ENCODE assay signal across 10 cellular contexts in the genomic region with DNA sequence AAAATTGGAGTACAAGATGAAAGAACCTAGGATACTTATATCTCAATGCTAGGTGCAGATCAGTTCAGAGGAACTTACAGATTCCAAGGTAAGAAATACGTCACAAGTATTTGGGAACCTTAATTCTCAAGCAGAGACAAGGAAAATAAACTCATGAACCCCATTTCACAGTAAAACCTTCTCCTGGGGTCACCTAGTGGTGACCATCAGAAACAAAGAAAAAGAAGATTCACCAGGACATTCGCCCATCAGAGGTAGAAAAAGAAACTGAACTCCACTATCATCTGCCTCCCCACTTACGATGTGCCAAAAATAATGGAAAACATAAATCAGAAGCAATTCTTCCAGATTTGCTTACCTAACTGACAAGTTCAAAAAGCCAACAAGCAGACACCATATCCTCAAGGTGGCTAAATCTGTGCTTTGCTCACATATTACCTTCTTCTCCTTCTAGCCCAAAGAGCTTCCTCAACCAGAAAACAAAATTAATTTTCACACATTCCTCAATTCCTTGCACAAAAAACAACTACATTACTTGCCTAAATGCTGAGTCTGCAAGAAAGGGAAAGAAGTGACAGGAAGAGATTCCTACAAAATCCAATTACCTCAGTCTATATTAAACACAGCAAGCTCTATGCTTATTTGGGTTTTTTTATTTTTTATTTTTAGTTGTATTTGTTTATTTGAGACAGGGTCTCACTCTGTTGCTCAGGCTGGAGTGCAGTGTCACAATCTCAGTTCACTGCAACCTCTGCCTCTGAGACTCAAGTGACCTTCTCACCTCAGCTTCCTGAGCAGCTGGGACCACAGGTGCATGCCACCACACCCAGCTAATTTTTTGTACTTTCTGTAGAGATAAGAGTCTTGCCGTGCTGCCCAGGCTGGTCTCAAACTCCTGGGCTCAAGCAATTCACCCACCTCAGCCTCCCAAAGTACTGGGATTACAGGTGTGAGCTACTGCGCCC. TPM values are rescaled to one million over a fixed set of nuclear protein-coding genes. Genes with fewer than 3 reads are reported as not detected.
DNase-seq lines count a peak whose midpoint lies in the region; ATAC-seq, FAIRE-seq and TF ChIP-seq lines count a peak whose summit lies in the region.
"Had no signal": no experiment of that assay in that cellular context is flagged by ENCODE, and none has a peak within 500 bp of the region (broad histone marks: within the 10 kb centered on the region; RNA-seq: fewer than 3 reads in every experiment).

No MANE protein-coding gene starts in this region.

- H3K27me3 ChIP-seq in Peyer's patch = no peaks in the 10 kb centered on the region

- H3K9me3 ChIP-seq in Peyer's patch = no peaks in the 10 kb centered on the region

- DNase-seq in AG09309 (ENCODE audit: low read depth) = no peak
- peak; percentile 66 for DNase-seq in GM12865 (ENCODE audit: low read depth)
- peak in 2 of 3 donors; percentile 40 to 51 for DNase-seq in Peyer's patch
- no peak for DNase-seq in fibroblast of villous mesenchyme (ENCODE audit: low read depth)
- DNase-seq in NCI-H510A treated with DMSO at 0.1 percent for 48 hours (lab: John Stamatoyannopoulos, UW) = no peak
- DNase-seq in CD1c-positive myeloid dendritic cell (ENCODE audit: extremely low spot score) = no peak
- DNase-seq in D721Med (ENCODE audit: insufficient read length, low spot score) = no peak
- DNase-seq: NCI-H2171 had no signal

- no peaks in the 10 kb centered on the region for H3K36me3 ChIP-seq in Peyer's patch

- peaks cover 0 to 7% (median 0%) of the 10 kb centered on the region in 4 donors for H3K4me1 ChIP-seq in Peyer's patch

- peak; percentile 31 for TF ChIP-seq CTCF in AG09309 (IDR thresholded peaks at IDR 0.05; ENCODE audit: control insufficient read depth, insufficient read depth, low read depth, low read length, missing control alignments)
- TF ChIP-seq CTCF in GM12865 (IDR thresholded peaks at IDR 0.05; ENCODE audit: insufficient read depth, low read depth, low read length, missing control alignments) = peak; percentile 11
- peak in 1 of 6 experiments; percentile 39 for TF ChIP-seq CTCF in Peyer's patch (IDR thresholded peaks at IDR 0.05)
- peak; percentile 38 for TF ChIP-seq CTCF in fibroblast of villous mesenchyme (IDR thresholded peaks at IDR 0.05; ENCODE audit: insufficient read depth, low read depth, low read length)
- TF ChIP-seq CTCF in D721Med (IDR thresholded peaks at IDR 0.05; ENCODE audit: insufficient read depth, missing control alignments) = no peak

- no peak for FAIRE-seq in D721Med (lab: Jason Lieb, UNC)
- FAIRE-seq: TTC549 had no signal

- ATAC-seq in HG03565 (IDR thresholded peaks at IDR 0.05; ENCODE audit: unreplicated experiment) = no peak

- TF ChIP-seq POLR2A in Peyer's patch (IDR thresholded peaks at IDR 0.05) = no peak

- H3K27ac ChIP-seq in Peyer's patch = peak overlapping the region in 1 of 4 donors; percentile 35

- H3K4me3 ChIP-seq in AG09309 (ENCODE audit: control insufficient read depth, low read depth, low read length) (no peak overlapping the region), GM12865 (ENCODE audit: low read depth, low read length) (no peak overlapping the region), Peyer's patch (no peak overlapping the region), fibroblast of villous mesenchyme (ENCODE audit: low read depth, low read length) (no peak overlapping the region)

RNA-seq across cellular contexts. Expression of a gene that starts 4.7 kb away (rescaled TPM):
- total RNA-seq in Peyer's patch (10 to 100 TPM in 3 of 4 donors, 1 to 10 TPM in 1; 6.1 to 67.7 (median 23.2) TPM), fibroblast of villous mesenchyme (152 and 158 TPM in 2 replicates)

RNA-seq across cellular contexts. Expression of a gene that starts 53.9 kb away (rescaled TPM):
- total RNA-seq in Peyer's patch = 10 to 100 TPM; 18.2 to 82.1 (median 72.6) TPM
- 48.3 and 48.8 TPM in 2 replicates for total RNA-seq in fibroblast of villous mesenchyme

Comparison
In these comparisons a context has a peak if more than half of its experiments do, and no peak if none do; other contexts are left out.
1. DNase-seq: peak in GM12865 (single experiment) and Peyer's patch (2 of 3); none in AG09309 (single experiment), fibroblast of villous mesenchyme (single experiment), NCI-H510A treated with DMSO at 0.1 percent for 48 hours (single experiment), CD1c-positive myeloid dendritic cell (single experiment) and D721Med (single experiment).